ENCODE assay signal across 9 cellular contexts in the genomic region with DNA sequence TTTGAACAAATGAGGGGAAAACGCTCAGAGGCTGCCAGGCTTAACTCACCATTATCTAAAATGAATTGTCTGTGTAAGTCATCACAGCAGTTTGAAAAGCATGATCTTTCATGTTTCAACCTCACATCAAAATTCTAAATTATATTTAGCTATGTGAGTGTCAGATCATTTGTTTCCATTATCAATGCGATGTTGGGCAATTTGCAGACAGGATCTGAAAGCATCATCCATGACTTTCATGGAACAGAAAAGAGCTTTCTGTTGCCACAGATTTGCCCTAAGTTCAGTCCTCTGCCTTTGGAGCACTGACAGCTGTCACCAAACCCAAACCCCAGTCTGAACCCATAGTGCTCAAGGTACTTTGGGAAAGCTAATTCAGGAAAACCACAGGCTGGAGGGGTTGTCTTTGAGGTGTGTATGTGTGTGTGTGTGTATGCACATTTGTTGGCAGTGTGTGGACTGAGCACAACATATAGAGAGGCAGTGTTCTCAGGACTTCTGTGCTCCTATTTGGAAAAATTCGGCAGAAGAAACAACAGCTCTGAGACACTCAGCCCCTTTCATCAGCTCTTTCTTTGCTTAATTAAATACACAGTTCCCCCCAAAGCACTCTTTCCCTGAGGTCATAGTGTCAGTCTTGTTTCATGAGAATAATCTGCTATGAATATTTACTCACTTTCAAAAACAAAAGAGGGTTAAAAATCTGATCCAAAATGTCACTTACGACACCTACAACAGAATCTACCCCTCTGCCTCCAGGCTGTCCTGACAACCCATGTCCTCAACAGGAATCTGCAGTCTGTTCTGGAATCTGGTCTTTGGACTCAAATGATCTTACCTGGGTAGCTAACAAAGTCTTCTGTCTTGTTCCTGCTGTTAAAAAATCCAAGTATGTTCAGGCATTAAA.
DNase-seq lines count a peak whose midpoint lies in the region; ATAC-seq and TF ChIP-seq lines count a peak whose summit lies in the region.
"Had no signal": no experiment of that assay in that cellular context is flagged by ENCODE, and none has a peak within 500 bp of the region (broad histone marks: within the 10 kb centered on the region; RNA-seq: fewer than 3 reads in every experiment).

No MANE protein-coding gene starts in this region.

- H3K4me3 Mint-ChIP-seq in activated T-cell treated with anti-CD3 and anti-CD28 coated beads, Interleukin-2, amount 50 U/mL, for 4 hours: peak overlapping the region; percentile 11
- no peak overlapping the region for H3K4me3 Mint-ChIP-seq in activated T-helper 1 cell treated with anti-CD3 and anti-CD28 coated beads, Interleukin-12 subunit alpha, Interleukin-12 subunit beta, Interleukin-2, Interleukin-4 antibody, amounts not matched to agents 30 ng/mL and 10 ng/mL and 1 ng/mL, durations not matched to agents 14 hours and 24 hours and 36 hours

- TF ChIP-seq EP300 in suprapubic skin (IDR thresholded peaks at IDR 0.05): no peak

- H3K4me3 ChIP-seq in liver (ENCODE audit: low read depth in 1 of 3, low read length in 3 of 3) (no peak overlapping the region), suprapubic skin (no peak overlapping the region)

- no peaks in the 10 kb centered on the region for H3K27me3 Mint-ChIP-seq in activated T-cell treated with anti-CD3 and anti-CD28 coated beads, Interleukin-2, amount 50 U/mL, for 4 hours (ENCODE audit: low read depth)
- no peaks in the 10 kb centered on the region for H3K27me3 Mint-ChIP-seq in activated T-helper 1 cell treated with anti-CD3 and anti-CD28 coated beads, Interleukin-12 subunit alpha, Interleukin-12 subunit beta, Interleukin-2, Interleukin-4 antibody, amounts not matched to agents 30 ng/mL and 10 ng/mL and 1 ng/mL, durations not matched to agents 14 hours and 24 hours and 36 hours (ENCODE audit: insufficient read depth)

- H3K4me1 ChIP-seq in liver (ENCODE audit: control insufficient read depth in 4 of 4, insufficient read depth in 4 of 4, low read length in 3 of 4) (peaks cover 23 to 69% (median 56%) of the 10 kb centered on the region in 4 donors), suprapubic skin (peaks cover 48% of the 10 kb centered on the region)

- no peak for DNase-seq in activated T-cell treated with anti-CD3 and anti-CD28 coated beads, Interleukin-2, amount 50 U/mL, for 4 hours
- no peak for DNase-seq in activated T-cell treated with anti-CD3 and anti-CD28 coated beads, Interleukin-2, amount 50 U/mL, for 48 hours
- no peak for DNase-seq in activated T-helper 1 cell treated with anti-CD3 and anti-CD28 coated beads, Interleukin-12 subunit alpha, Interleukin-12 subunit beta, Interleukin-2, Interleukin-4 antibody, amounts not matched to agents 30 ng/mL and 10 ng/mL and 1 ng/mL, durations not matched to agents 14 hours and 24 hours and 36 hours (ENCODE audit: low spot score)
- DNase-seq in suprapubic skin (ENCODE audit: low spot score in 2 of 2) (no peak), NCI-H1092 treated with DMSO at 0.1 percent for 48 hours (lab: John Stamatoyannopoulos, UW) (no peak)
- DNase-seq: AML-193 had no signal

- H3K9ac ChIP-seq in liver (ENCODE audit: low read depth in 1 of 2, low read length in 2 of 2): no peak overlapping the region

- no peaks in the 10 kb centered on the region for H3K9me3 Mint-ChIP-seq in activated T-cell treated with anti-CD3 and anti-CD28 coated beads, Interleukin-2, amount 50 U/mL, for 4 hours
- H3K9me3 Mint-ChIP-seq in activated T-helper 1 cell treated with anti-CD3 and anti-CD28 coated beads, Interleukin-12 subunit alpha, Interleukin-12 subunit beta, Interleukin-2, Interleukin-4 antibody, amounts not matched to agents 30 ng/mL and 10 ng/mL and 1 ng/mL, durations not matched to agents 14 hours and 24 hours and 36 hours: no peaks in the 10 kb centered on the region

- peaks cover 74% of the 10 kb centered on the region for H3K36me3 Mint-ChIP-seq in activated T-cell treated with anti-CD3 and anti-CD28 coated beads, Interleukin-2, amount 50 U/mL, for 4 hours (ENCODE audit: insufficient read depth)
- peaks cover 60% of the 10 kb centered on the region for H3K36me3 Mint-ChIP-seq in activated T-helper 1 cell treated with anti-CD3 and anti-CD28 coated beads, Interleukin-12 subunit alpha, Interleukin-12 subunit beta, Interleukin-2, Interleukin-4 antibody, amounts not matched to agents 30 ng/mL and 10 ng/mL and 1 ng/mL, durations not matched to agents 14 hours and 24 hours and 36 hours (ENCODE audit: low read depth)

- peaks cover 96% of the 10 kb centered on the region for H3K4me1 Mint-ChIP-seq in activated T-cell treated with anti-CD3 and anti-CD28 coated beads, Interleukin-2, amount 50 U/mL, for 4 hours (ENCODE audit: low read depth)
- peaks cover 84% of the 10 kb centered on the region for H3K4me1 Mint-ChIP-seq in activated T-helper 1 cell treated with anti-CD3 and anti-CD28 coated beads, Interleukin-12 subunit alpha, Interleukin-12 subunit beta, Interleukin-2, Interleukin-4 antibody, amounts not matched to agents 30 ng/mL and 10 ng/mL and 1 ng/mL, durations not matched to agents 14 hours and 24 hours and 36 hours (ENCODE audit: low read depth)

- TF ChIP-seq POLR2A in suprapubic skin (IDR thresholded peaks at IDR 0.05): no peak

- TF ChIP-seq CTCF in liver (IDR thresholded peaks at IDR 0.05; ENCODE audit: low read depth, low read length, missing input control): no peak
- TF ChIP-seq CTCF in suprapubic skin (IDR thresholded peaks at IDR 0.05): no peak

- TF ChIP-seq RAD21 in liver (IDR thresholded peaks at IDR 0.05): no peak

- H3K27me3 ChIP-seq in liver (ENCODE audit: control insufficient read depth in 4 of 4, insufficient read depth in 4 of 4, low read length in 3 of 4) (no peaks in the 10 kb centered on the region), suprapubic skin (no peaks in the 10 kb centered on the region)

- intact Hi-C loops in activated T-helper 1 cell treated with anti-CD3 and anti-CD28 coated beads, Interleukin-12 subunit alpha, Interleukin-12 subunit beta, Interleukin-2, Interleukin-4 antibody, amounts not matched to agents 30 ng/mL and 10 ng/mL and 1 ng/mL, durations not matched to agents 14 hours and 24 hours and 36 hours (cut with micrococcal nuclease): no loop called here

- H3K9me3 ChIP-seq in liver (ENCODE audit: control insufficient read depth in 4 of 4, low read length in 3 of 4) (no peaks in the 10 kb centered on the region), suprapubic skin (no peaks in the 10 kb centered on the region)

- H3K27ac ChIP-seq in liver (ENCODE audit: low read depth in 1 of 2, low read length in 2 of 2) (peak overlapping the region; percentile 73 to 75), suprapubic skin (peak overlapping the region; percentile 70)

- no peak for ATAC-seq in activated T-cell treated with anti-CD3 and anti-CD28 coated beads, Interleukin-2, amount 50 U/mL, for 4 hours
- no peak for ATAC-seq in HG03571 (IDR thresholded peaks at IDR 0.05; ENCODE audit: unreplicated experiment)
- ATAC-seq in GM21576 (IDR thresholded peaks at IDR 0.05; ENCODE audit: unreplicated experiment): no peak

- WGBS in liver: 63% methylated on average over 4 of the region's 4 CpGs
- WGBS in suprapubic skin: 59% methylated on average over 4 of the region's 4 CpGs

- H3K27ac Mint-ChIP-seq in activated T-helper 1 cell treated with anti-CD3 and anti-CD28 coated beads, Interleukin-12 subunit alpha, Interleukin-12 subunit beta, Interleukin-2, Interleukin-4 antibody, amounts not matched to agents 30 ng/mL and 10 ng/mL and 1 ng/mL, durations not matched to agents 14 hours and 24 hours and 36 hours: peak overlapping the region; percentile 58

- H3K36me3 ChIP-seq in liver (ENCODE audit: control insufficient read depth in 4 of 4, insufficient read depth in 3 of 4, low read depth in 1 of 4, low read length in 3 of 4) (peaks cover 0 to 8% (median 0%) of the 10 kb centered on the region in 4 donors), suprapubic skin (peaks cover 9% of the 10 kb centered on the region)

TF ChIP-seq in liver, 16 proteins besides CTCF, POLR2A, EP300 and RAD21:
- no peak for TF ChIP-seq GABPA (IDR thresholded peaks at IDR 0.05 in 1 of 2, conservative IDR thresholded peaks at IDR 0.05 in 1 of 2)
- no peak for TF ChIP-seq HNF4G (IDR thresholded peaks at IDR 0.05)
- TF ChIP-seq, protein P1, sequence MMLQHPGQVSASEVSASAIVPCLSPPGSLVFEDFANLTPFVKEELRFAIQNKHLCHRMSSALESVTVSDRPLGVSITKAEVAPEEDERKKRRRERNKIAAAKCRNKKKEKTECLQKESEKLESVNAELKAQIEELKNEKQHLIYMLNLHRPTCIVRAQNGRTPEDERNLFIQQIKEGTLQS (IDR thresholded peaks at IDR 0.05): no peak
- no peak for TF ChIP-seq EGR1 (IDR thresholded peaks at IDR 0.05; ENCODE audit: low read depth in 2 of 2)
- no peak for TF ChIP-seq FOXA2 (IDR thresholded peaks at IDR 0.05)
- no peak for TF ChIP-seq JUND (IDR thresholded peaks at IDR 0.05)
